13 cellular contexts compared by ENCODE assay signal in genomic region chr17:20281860-20282259, GRCh38.
DNase-seq lines count a peak whose midpoint lies in the region; ATAC-seq and TF ChIP-seq lines count a peak whose summit lies in the region.
"Had no signal": no experiment of that assay in that cellular context is flagged by ENCODE, and none has a peak within 500 bp of the region (broad histone marks: within the 10 kb centered on the region; RNA-seq: fewer than 3 reads in every experiment).

No MANE protein-coding gene starts in this region.

- intact Hi-C loops in left lung (cut with DNase I) = no loop called here
- intact Hi-C loops in testis (cut with DNase I; ENCODE audit: low total_unique reads) = no loop called here

- H3K4me3 Mint-ChIP-seq in T-helper 2 cell treated with Interferon-gamma antibody and Interleukin-4, amounts not matched to agents 5 μg/mL and 100 μg/mL, for 36 hours = no peak overlapping the region
- H3K4me3 Mint-ChIP-seq: activated CD8-positive, alpha-beta T cell treated with anti-CD3 and anti-CD28 coated beads, Interleukin-2, amount 10 ng/mL, durations not matched to agents 7 days and 5 days had no signal

- H3K9me3 ChIP-seq in left lung (no peaks in the 10 kb centered on the region), testis (no peaks in the 10 kb centered on the region)

- ATAC-seq in left lung = peak; percentile 74
- ATAC-seq: activated CD8-positive, alpha-beta T cell treated with anti-CD3 and anti-CD28 coated beads, Interleukin-2, amount 10 ng/mL, durations not matched to agents 7 days and 5 days had no signal

- H3K4me1 ChIP-seq in left lung (peaks cover 0 to 17% of the 10 kb centered on the region in 2 donors), testis (no peaks in the 10 kb centered on the region)

- TF ChIP-seq CTCF in astrocyte of the spinal cord (IDR thresholded peaks at IDR 0.05; ENCODE audit: low read depth, low read length) (no peak), left lung (IDR thresholded peaks at IDR 0.05) (no peak), testis (IDR thresholded peaks at IDR 0.05) (no peak)

- H3K36me3 ChIP-seq in left lung = peaks cover 0 to 3% of the 10 kb centered on the region in 2 donors
- H3K36me3 ChIP-seq in testis (ENCODE audit: low read depth, missing control alignments) = no peaks in the 10 kb centered on the region

- WGBS in testis, 2 donors = 65 to 70% methylated on average over 10 to 11 of the region's 11 CpGs

- in situ Hi-C loops in astrocyte of the spinal cord (cut with HindIII; ENCODE audit: low sequenced_read_pairs) = no loop called here

- no peaks in the 10 kb centered on the region for H3K27me3 Mint-ChIP-seq in T-helper 2 cell treated with Interferon-gamma antibody and Interleukin-4, amounts not matched to agents 5 μg/mL and 100 μg/mL, for 36 hours (ENCODE audit: low read depth)

- no peaks in the 10 kb centered on the region for H3K9me3 Mint-ChIP-seq in T-helper 2 cell treated with Interferon-gamma antibody and Interleukin-4, amounts not matched to agents 5 μg/mL and 100 μg/mL, for 36 hours

- DNase-seq in T-helper 2 cell treated with Interferon-gamma antibody and Interleukin-4, amounts not matched to agents 5 μg/mL and 100 μg/mL, for 36 hours (ENCODE audit: low spot score) = peak; percentile 35
- DNase-seq in T-helper 2 cell (no peak), astrocyte of the spinal cord (ENCODE audit: low read depth, low spot score) (peak; percentile 16), left lung (peak; percentile 71 to 82), testis (peak; percentile 20), DMS53 treated with DMSO at 0.1 percent for 48 hours (lab: John Stamatoyannopoulos, UW; ENCODE audit: unreplicated experiment) (no peak), HCEC 1CT (no peak), NCI-H526 treated with DMSO at 0.1 percent for 48 hours (lab: John Stamatoyannopoulos, UW) (no peak)
- DNase-seq: ACHN; activated CD8-positive, alpha-beta T cell treated with anti-CD3 and anti-CD28 coated beads, Interleukin-2, amount 10 ng/mL, durations not matched to agents 7 days and 5 days; DMS 273 treated with DMSO at 0.1 percent for 48 hours; NCI-H1048; NCI-H526 had no signal

- H3K27ac ChIP-seq in left lung (no peak overlapping the region), testis (peak overlapping the region in 1 of 2 donors; percentile 48)

- H3K27ac Mint-ChIP-seq in T-helper 2 cell treated with Interferon-gamma antibody and Interleukin-4, amounts not matched to agents 5 μg/mL and 100 μg/mL, for 36 hours = no peak overlapping the region
- H3K27ac Mint-ChIP-seq: activated CD8-positive, alpha-beta T cell treated with anti-CD3 and anti-CD28 coated beads, Interleukin-2, amount 10 ng/mL, durations not matched to agents 7 days and 5 days had no signal

- TF ChIP-seq POLR2A in testis (IDR thresholded peaks at IDR 0.05) = no peak

- H3K4me1 Mint-ChIP-seq in T-helper 2 cell treated with Interferon-gamma antibody and Interleukin-4, amounts not matched to agents 5 μg/mL and 100 μg/mL, for 36 hours (ENCODE audit: low read depth) = peaks cover 26% of the 10 kb centered on the region

- peaks cover 1% of the 10 kb centered on the region for H3K36me3 Mint-ChIP-seq in T-helper 2 cell treated with Interferon-gamma antibody and Interleukin-4, amounts not matched to agents 5 μg/mL and 100 μg/mL, for 36 hours (ENCODE audit: low read depth)

- no peak overlapping the region for H3K4me3 ChIP-seq in astrocyte of the spinal cord (ENCODE audit: low read depth, low read length)
- no peak overlapping the region for H3K4me3 ChIP-seq in left lung
- no peak overlapping the region for H3K4me3 ChIP-seq in testis

- H3K27me3 ChIP-seq in left lung = no peaks in the 10 kb centered on the region
- H3K27me3 ChIP-seq in testis = no peaks in the 10 kb centered on the region

Comparison
In these comparisons a context has a peak if more than half of its experiments do, and no peak if none do; other contexts are left out.
1. DNase-seq: peak in T-helper 2 cell treated with Interferon-gamma antibody and Interleukin-4, amounts not matched to agents 5 μg/mL and 100 μg/mL, for 36 hours (single experiment), astrocyte of the spinal cord (single experiment), left lung (2 of 2) and testis (single experiment); none in T-helper 2 cell (0 of 5), DMS53 treated with DMSO at 0.1 percent for 48 hours (single experiment), HCEC 1CT (single experiment) and NCI-H526 treated with DMSO at 0.1 percent for 48 hours (single experiment).